Comparison of ENCODE assay signal across 23 cellular contexts in genomic region chr10:84460520-84460919, GRCh38.
DNase-seq lines count a peak whose midpoint lies in the region; ATAC-seq, FAIRE-seq and TF ChIP-seq lines count a peak whose summit lies in the region.
"Had no signal": no experiment of that assay in that cellular context is flagged by ENCODE, and none has a peak within 500 bp of the region (broad histone marks: within the 10 kb centered on the region; RNA-seq: fewer than 3 reads in every experiment).

No MANE protein-coding gene starts in this region.

- peaks cover 0 to 17% of the 10 kb centered on the region in 2 experiments; a peak in 2 of 5 replicates for H3K36me3 ChIP-seq in HepG2 (replicated peaks in 1 of 2; ENCODE audit: control insufficient read depth in 1 of 2, insufficient read depth in 2 of 2, low read length in 2 of 2)
- H3K36me3 ChIP-seq in right lobe of liver = peaks cover 0 to 4% (median 0%) of the 10 kb centered on the region in 4 donors
- no peaks in the 10 kb centered on the region; the same call in 1 of the 2 replicates for H3K36me3 ChIP-seq in PC-3 (ENCODE audit: low read depth, low read length)
- H3K36me3 ChIP-seq in left lung = peaks cover 0 to 15% of the 10 kb centered on the region in 2 donors
- H3K36me3 ChIP-seq: BE2C, HAP-1 had no signal

- peaks cover 19% of the 10 kb centered on the region for H3K4me1 ChIP-seq in HepG2 (ENCODE audit: insufficient read depth, low read length)
- no peaks in the 10 kb centered on the region for H3K4me1 ChIP-seq in right lobe of liver
- H3K4me1 ChIP-seq in PC-3 (ENCODE audit: insufficient read depth, low read length) = peaks cover 8% of the 10 kb centered on the region
- no peaks in the 10 kb centered on the region for H3K4me1 ChIP-seq in left lung
- H3K4me1 ChIP-seq: BE2C had no signal

- TF ChIP-seq RAD21 in HepG2 (CRISPR knock-in tag; IDR thresholded peaks at IDR 0.05) = no peak

- TF ChIP-seq EP300 in HepG2 (IDR thresholded peaks at IDR 0.05; ENCODE audit: low read depth in 2 of 2, low read length in 2 of 2) (no peak), HepG2 (CRISPR knock-in tag; IDR thresholded peaks at IDR 0.05; ENCODE audit: borderline replicate concordance) (no peak)

- TF ChIP-seq CTCF in HepG2 (CRISPR knock-in tag; IDR thresholded peaks at IDR 0.05) (no peak), right lobe of liver (IDR thresholded peaks at IDR 0.05) (no peak), PC-3 (conservative IDR thresholded peaks at IDR 0.05; ENCODE audit: low read depth, low read length) (no peak), left lung (IDR thresholded peaks at IDR 0.05) (no peak)

- H3K4me3 ChIP-seq in HepG2 (replicated peaks in 1 of 3; ENCODE audit: insufficient read depth in 1 of 3, low read depth in 2 of 3, low read length in 3 of 3) (no peak overlapping the region), right lobe of liver (no peak overlapping the region), PC-3 (ENCODE audit: low read length) (no peak overlapping the region), left lung (no peak overlapping the region)
- H3K4me3 ChIP-seq: A549; BLaER1 treated with 17β-estradiol and CSF1 and Interleukin-3, amounts not matched to agents 10 nM and 100 nM; GM12878; GM23338; HAP-1 had no signal

- H3K9ac ChIP-seq in HepG2 (ENCODE audit: insufficient read depth, low read depth, low read length) (no peak overlapping the region), PC-3 (ENCODE audit: low read length) (no peak overlapping the region)
- H3K9ac ChIP-seq: BLaER1 treated with 17β-estradiol and CSF1 and Interleukin-3, amounts not matched to agents 10 nM and 100 nM had no signal

- TF ChIP-seq POLR2A in HepG2 (IDR thresholded peaks at IDR 0.05; ENCODE audit: insufficient read depth in 1 of 2, low read depth in 2 of 2, low read length in 2 of 2) (no peak), right lobe of liver (IDR thresholded peaks at IDR 0.05) (no peak)

- H3K27ac ChIP-seq in HepG2 (ENCODE audit: extremely low read length, insufficient read depth, low read length) (no peak overlapping the region), right lobe of liver (no peak overlapping the region), PC-3 (ENCODE audit: low read length) (no peak overlapping the region), left lung (no peak overlapping the region)
- H3K27ac ChIP-seq: 22Rv1; A549; BLaER1 treated with 17β-estradiol and CSF1 and Interleukin-3, amounts not matched to agents 10 nM and 100 nM had no signal

- intact Hi-C loops in HepG2 (cut with micrococcal nuclease; ENCODE audit: unreplicated experiment) (no loop called here), right lobe of liver (cut with DNase I) (no loop called here), PC-3 (cut with micrococcal nuclease) (no loop called here), left lung (cut with DNase I) (no loop called here)

- no peaks in the 10 kb centered on the region for H3F3A ChIP-seq in PC-3 (ENCODE audit: low read length, unreplicated experiment)

- H3K27me3 ChIP-seq in HepG2 (ENCODE audit: control insufficient read depth in 1 of 2, insufficient read depth in 2 of 2, low read length in 2 of 2) (no peaks in the 10 kb centered on the region), right lobe of liver (no peaks in the 10 kb centered on the region), PC-3 (ENCODE audit: low read length) (no peaks in the 10 kb centered on the region), left lung (no peaks in the 10 kb centered on the region)
- H3K27me3 ChIP-seq: BE2C; BLaER1 treated with 17β-estradiol and CSF1 and Interleukin-3, amounts not matched to agents 10 nM and 100 nM had no signal

- CTCF ChIA-PET in HepG2 (lab: Yijun Ruan, JAX; ENCODE audit: low intra/inter-chr PET ratio, low total read pairs) (no interaction called here), PC-3 (lab: Charles Lee) (interaction anchor here (0.6 kb wide), 1 partner anchor 33 kb away, joined by 3 read pairs; no protein-coding TSS in a partner anchor)

- in situ Hi-C loops in HepG2 (cut with HindIII; ENCODE audit: extremely low pct_ligation_motif_present, low pct_unique_long_range_greater_than_20kb) = loop anchor here (5.0 kb wide), 1 partner anchor 62 kb away; no protein-coding TSS in a partner anchor

- H3K9me2 ChIP-seq in PC-3 (replicated peaks; ENCODE audit: low read length) = no peaks in the 10 kb centered on the region

- H3K79me2 ChIP-seq in HepG2 (ENCODE audit: insufficient read depth, low read length) (no peaks in the 10 kb centered on the region), PC-3 (ENCODE audit: low read length) (no peaks in the 10 kb centered on the region)

- H3K9me3 ChIP-seq in HepG2 (ENCODE audit: low read length) (peaks cover 19% of the 10 kb centered on the region), right lobe of liver (peaks cover 0 to 3% (median 0%) of the 10 kb centered on the region in 4 donors), PC-3 (ENCODE audit: low read length) (no peaks in the 10 kb centered on the region), left lung (no peaks in the 10 kb centered on the region)
- H3K9me3 ChIP-seq: BE2C, HAP-1 had no signal

- DNase-seq in HepG2 (ENCODE audit: low spot score) (no peak), right lobe of liver (no peak), PC-3 (peak; percentile 35), left lung (no peak), DMS153 (lab: John Stamatoyannopoulos, UW) (no peak)
- DNase-seq: ACHN; AML-193; BE2C; CD4-positive, alpha-beta T cell; CD8-positive, alpha-beta memory T cell; DMS 273 treated with DMSO at 0.1 percent for 48 hours; DMS79; EL; GDM1 had no signal

- H2AFZ ChIP-seq in HepG2 (ENCODE audit: low read length) (no peak overlapping the region), PC-3 (ENCODE audit: low read length) (no peak overlapping the region)
- H2AFZ ChIP-seq: GM23338 had no signal

- no peak overlapping the region for H3K4me2 ChIP-seq in HepG2 (ENCODE audit: low read depth, low read length)
- no peak overlapping the region for H3K4me2 ChIP-seq in PC-3 (ENCODE audit: low read length)
- H3K4me2 ChIP-seq: A549; BLaER1 treated with 17β-estradiol and CSF1 and Interleukin-3, amounts not matched to agents 10 nM and 100 nM; GM23338 had no signal

- BruUV-seq in HepG2 (replicated peaks; lab: Mats Ljungman, UMichigan) = no TSS peak
- BruUV-seq in PC-3 (replicated peaks; lab: Mats Ljungman, UMichigan) = no TSS peak

- H4K20me1 ChIP-seq in HepG2 (ENCODE audit: insufficient read depth, low read length) (no peaks in the 10 kb centered on the region), PC-3 (ENCODE audit: low read length) (no peaks in the 10 kb centered on the region)
- H4K20me1 ChIP-seq: BLaER1 treated with 17β-estradiol and CSF1 and Interleukin-3, amounts not matched to agents 10 nM and 100 nM had no signal

- FAIRE-seq in HepG2 (lab: Jason Lieb, UNC) = no peak
- FAIRE-seq: A549, D721Med, GM12878, GM19239 had no signal

- POLR2A ChIA-PET in HepG2 (lab: Yijun Ruan, JAX) = no interaction called here
- POLR2A ChIA-PET in PC-3 (lab: Charles Lee; ENCODE audit: unreplicated experiment) = no interaction called here

- ATAC-seq in HepG2 = no peak
- no peak for ATAC-seq in right lobe of liver
- ATAC-seq in PC-3 = no peak
- peak; percentile 56 for ATAC-seq in left lung
- no peak for ATAC-seq in HG03342 (IDR thresholded peaks at IDR 0.05; ENCODE audit: unreplicated experiment)
- ATAC-seq: A549, GM12878, GM23338 had no signal

TF ChIP-seq in HepG2, 621 proteins besides CTCF, POLR2A, EP300 and RAD21:
- TF ChIP-seq MYNN (CRISPR knock-in tag; IDR thresholded peaks at IDR 0.05; ENCODE audit: low read depth) = no peak
- TF ChIP-seq BCL6 (CRISPR knock-in tag; IDR thresholded peaks at IDR 0.05) = peak; percentile 66
TF ChIP-seq in HepG2: peak in this region for 1.
